ENCODE assay signal across 21 cellular contexts in genomic region chr10:5694573-5694972, GRCh38. TPM values are rescaled to one million over a fixed set of nuclear protein-coding genes. Genes with fewer than 3 reads are reported as not detected.
A peak's percentile ranks its signal among the peaks of the same experiment; 100 is the strongest.
DNase-seq lines count a peak whose midpoint lies in the region; ATAC-seq, FAIRE-seq and TF ChIP-seq lines count a peak whose summit lies in the region.
"Had no signal": no experiment of that assay in that cellular context is flagged by ENCODE, and none has a peak within 500 bp of the region (broad histone marks: within the 10 kb centered on the region; RNA-seq: fewer than 3 reads in every experiment).

No MANE protein-coding gene starts in this region.

- peaks cover 24% of the 10 kb centered on the region; the same call in 2 of the 3 replicates for H3K4me1 ChIP-seq in A549
- peaks cover 26% of the 10 kb centered on the region for H3K4me1 ChIP-seq in GM12878 (ENCODE audit: control insufficient read depth, insufficient read depth, low read length)
- H3K4me1 ChIP-seq in MM.1S (ENCODE audit: low read length), result no peaks in the 10 kb centered on the region

- DNase-seq in A549 (ENCODE audit: low read depth in 1 of 2, low spot score in 1 of 2), result no peak
- DNase-seq in GF-D8 (lab: John Stamatoyannopoulos, UW), result peak; percentile 19
- peak; percentile 43 for DNase-seq in NCI-H526 treated with DMSO at 0.1 percent for 48 hours (lab: John Stamatoyannopoulos, UW)
- no peak for DNase-seq in GM12878 (ENCODE audit: low read depth, low spot score)
- DNase-seq in stimulated activated naive CD8-positive, alpha-beta T cell treated with anti-CD3 and anti-CD28 coated beads, Interleukin-15, amount 100 ng/mL, for 72 hours, result no peak
- no peak for DNase-seq in MM.1S
- DNase-seq in activated effector memory CD4-positive, alpha-beta T cell treated with anti-CD3 and anti-CD28 coated beads, Interleukin-2, amount 50 U/mL, for 16 hours, result no peak
- DNase-seq: CD4-positive, CD25-positive, alpha-beta regulatory T cell; COR-L47; DMS 273 treated with DMSO at 0.1 percent for 48 hours; DMS79 treated with DMSO at 0.1 percent for 48 hours; NCI-H1105; NCI-H146; NCI-H2029; NCI-H2227 treated with DMSO at 0.1 percent for 48 hours; NCI-H510A; NCI-H774; PC-3; Right ventricle myocardium superior had no signal

- no peak overlapping the region for H3K4me3 Mint-ChIP-seq in stimulated activated naive CD8-positive, alpha-beta T cell treated with anti-CD3 and anti-CD28 coated beads, Interleukin-15, amount 100 ng/mL, for 72 hours
- H3K4me3 Mint-ChIP-seq: T-helper 2 cell treated with Interferon-gamma antibody and Interleukin-4, amounts not matched to agents 5 μg/mL and 100 μg/mL, for 36 hours had no signal

- H2AFZ ChIP-seq in GM12878 (ENCODE audit: control insufficient read depth, low read depth, low read length) (no peak overlapping the region), MM.1S (ENCODE audit: low read length) (no peak overlapping the region)

- no peaks in the 10 kb centered on the region for H3K9me3 Mint-ChIP-seq in stimulated activated naive CD8-positive, alpha-beta T cell treated with anti-CD3 and anti-CD28 coated beads, Interleukin-15, amount 100 ng/mL, for 72 hours
- H3K9me3 Mint-ChIP-seq: CD4-positive, CD25-positive, alpha-beta regulatory T cell; T-helper 2 cell treated with Interferon-gamma antibody and Interleukin-4, amounts not matched to agents 5 μg/mL and 100 μg/mL, for 36 hours had no signal

- no peaks in the 10 kb centered on the region for H4K20me1 ChIP-seq in GM12878 (ENCODE audit: control insufficient read depth, insufficient read depth)
- peaks cover 59% of the 10 kb centered on the region for H4K20me1 ChIP-seq in MM.1S (ENCODE audit: insufficient read depth, low read length)

- peaks cover 62% of the 10 kb centered on the region for H3K4me1 Mint-ChIP-seq in stimulated activated naive CD8-positive, alpha-beta T cell treated with anti-CD3 and anti-CD28 coated beads, Interleukin-15, amount 100 ng/mL, for 72 hours

- H3K9me2 ChIP-seq in MM.1S (replicated peaks; ENCODE audit: insufficient read depth, low read length), result no peaks in the 10 kb centered on the region

- TF ChIP-seq RAD21 in A549 (conservative IDR thresholded peaks at IDR 0.05 in 1 of 2, IDR thresholded peaks at IDR 0.05 in 1 of 2), result no peak
- no peak for TF ChIP-seq RAD21 in GM12878 (IDR thresholded peaks at IDR 0.05; ENCODE audit: insufficient read depth, low read depth, low read length)

- no peak overlapping the region for H3K4me3 ChIP-seq in A549
- no peak overlapping the region for H3K4me3 ChIP-seq in GM12878
- no peak overlapping the region for H3K4me3 ChIP-seq in MM.1S (ENCODE audit: low read length)
- H3K4me3 ChIP-seq: K562 had no signal

- no peak for TF ChIP-seq CTCF in A549 (IDR thresholded peaks at IDR 0.05)
- TF ChIP-seq CTCF in GM12878 (IDR thresholded peaks at IDR 0.05 in 2 of 3, conservative IDR thresholded peaks at IDR 0.05 in 1 of 3; ENCODE audit: control insufficient read depth in 2 of 3, extremely low read depth in 1 of 3, insufficient read depth in 1 of 3, low read depth in 3 of 3, low read length in 3 of 3), result no peak
- TF ChIP-seq CTCF in MM.1S (IDR thresholded peaks at IDR 0.05; ENCODE audit: low read length), result no peak

- RAD21 ChIA-PET in GM12878 (lab: Charles Lee; ENCODE audit: unreplicated experiment), result interaction anchor here (1.1 to 2.7 kb wide), 5 partner anchors 10 to 150 kb away, joined by 4 to 22 read pairs (median 11); partner anchors contain the start of gene TASOR2

- H3K9me3 ChIP-seq in A549 (no peaks in the 10 kb centered on the region), GM12878 (replicated peaks; ENCODE audit: control insufficient read depth, insufficient read depth, low read length) (peaks cover 1% of the 10 kb centered on the region; the same call in 2 of the 3 replicates), MM.1S (replicated peaks; ENCODE audit: insufficient read depth, low read length) (no peaks in the 10 kb centered on the region)

- H3K27me3 Mint-ChIP-seq in stimulated activated naive CD8-positive, alpha-beta T cell treated with anti-CD3 and anti-CD28 coated beads, Interleukin-15, amount 100 ng/mL, for 72 hours, result no peaks in the 10 kb centered on the region

- CTCF ChIA-PET in A549 (lab: Yijun Ruan, JAX), result no interaction called here
- CTCF ChIA-PET in GM12878 (lab: Yijun Ruan, JAX), result interaction anchor here (1.0 to 2.8 kb wide), 4 partner anchors 11 to 116 kb away, joined by 3 to 21 read pairs (median 10); no protein-coding TSS in a partner anchor

- H3K27ac Mint-ChIP-seq in stimulated activated naive CD8-positive, alpha-beta T cell treated with anti-CD3 and anti-CD28 coated beads, Interleukin-15, amount 100 ng/mL, for 72 hours, result no peak overlapping the region
- H3K27ac Mint-ChIP-seq: T-helper 2 cell treated with Interferon-gamma antibody and Interleukin-4, amounts not matched to agents 5 μg/mL and 100 μg/mL, for 36 hours had no signal

- no peak overlapping the region for H3K4me2 ChIP-seq in A549
- H3K4me2 ChIP-seq in GM12878 (ENCODE audit: control insufficient read depth, insufficient read depth), result no peak overlapping the region
- H3K4me2 ChIP-seq in MM.1S (ENCODE audit: low read depth, low read length), result no peak overlapping the region

- H3K36me3 ChIP-seq in GM12878 (ENCODE audit: control insufficient read depth in 2 of 2, insufficient read depth in 2 of 2, low read length in 1 of 2) (no peaks in the 10 kb centered on the region), MM.1S (replicated peaks; ENCODE audit: insufficient read depth, low read length) (no peaks in the 10 kb centered on the region)

- H3K9ac ChIP-seq in GM12878 (ENCODE audit: control insufficient read depth, insufficient read depth, low read length), result no peak overlapping the region
- no peak overlapping the region for H3K9ac ChIP-seq in MM.1S (ENCODE audit: low read length)

- TF ChIP-seq EP300 in A549 (IDR thresholded peaks at IDR 0.05) (no peak), GM12878 (IDR thresholded peaks at IDR 0.05; ENCODE audit: borderline replicate concordance in 1 of 2, control insufficient read depth in 1 of 2, low read depth in 2 of 2, low read length in 2 of 2) (no peak)

- WGBS in A549 (ENCODE audit: missing lambda C conversion rate), result 86% methylated on average over 1 of the region's 1 CpG
- 0% methylated on average over 1 of the region's 1 CpG for WGBS in GM12878 (ENCODE audit: insufficient coverage, insufficient replicate concordance, low lambda C conversion rate, missing lambda C conversion rate)

- H3K27me3 ChIP-seq in GM12878 (replicated peaks in 1 of 2; ENCODE audit: control insufficient read depth in 2 of 2, insufficient read depth in 2 of 2, low read length in 1 of 2) (no peaks in the 10 kb centered on the region), MM.1S (replicated peaks; ENCODE audit: insufficient read depth, low read length) (no peaks in the 10 kb centered on the region)

- no peak overlapping the region for H3K27ac ChIP-seq in A549
- H3K27ac ChIP-seq in GM12878 (ENCODE audit: control insufficient read depth, insufficient read depth), result no peak overlapping the region
- H3K27ac ChIP-seq in MM.1S (ENCODE audit: low read length), result no peak overlapping the region

- intact Hi-C loops in GM12878 (cut with micrococcal nuclease; ENCODE audit: unreplicated experiment), result no loop called here

- POLR2A ChIA-PET in A549 (lab: Yijun Ruan, JAX) (no interaction called here), GM12878 (lab: Charles Lee) (interaction anchor here (0.6 to 2.5 kb wide), 5 partner anchors 17 to 195 kb away, joined by 3 to 9 read pairs (median 7); partner anchors contain the start of genes ANKRD16 and FBH1)

- no TSS peak for BruUV-seq in GM12878 (replicated peaks; lab: Mats Ljungman, UMichigan)

- ATAC-seq in A549, result no peak
- no peak for ATAC-seq in GM12878
- no peak for ATAC-seq in stimulated activated naive CD8-positive, alpha-beta T cell treated with anti-CD3 and anti-CD28 coated beads, Interleukin-15, amount 100 ng/mL, for 72 hours
- ATAC-seq: K562, PC-3 had no signal

- H3K79me2 ChIP-seq in GM12878 (ENCODE audit: control insufficient read depth, insufficient read depth, low read length), result peaks cover 96% of the 10 kb centered on the region
- H3K79me2 ChIP-seq in MM.1S (ENCODE audit: low read length), result peaks cover 100% of the 10 kb centered on the region

- H3F3A ChIP-seq in MM.1S (ENCODE audit: insufficient read depth, low read length), result no peaks in the 10 kb centered on the region

- SMC1A ChIA-PET in GM12878 (lab: Charles Lee; ENCODE audit: uncharacterized antibody, unreplicated experiment), result interaction anchor here (15.6 kb wide), 1 partner anchor 12 kb away, joined by 191 read pairs; no protein-coding TSS in a partner anchor

- peak; percentile 32 for FAIRE-seq in A549 (lab: Jason Lieb, UNC)
- peak; percentile 41 for FAIRE-seq in GM12878 (lab: Jason Lieb, UNC)
- FAIRE-seq: K562 had no signal

- TF ChIP-seq POLR2A in A549 (IDR thresholded peaks at IDR 0.05; ENCODE audit: low read length) (no peak), GM12878 (IDR thresholded peaks at IDR 0.05; ENCODE audit: low read depth, low read length) (no peak)

- in situ Hi-C loops in GM12878 (cut with MboI), result no loop called here

RNA-seq across cellular contexts. Expression of gene TASOR2, which starts 9.9 kb away (rescaled TPM):
- polyA plus RNA-seq in A549 (2011; rRNA removed) (79.4 and 96.7 TPM in 2 replicates), A549 (2017; fragmentation: RNase III; extraction: RNeasy Plus Mini Kit Qiagen cat#74134 plus additional on column Dnase treatment) (26.7 to 32.7 TPM (median 27.0 TPM) in 3 replicates), GM12878 (2011; rRNA removed) (32.2 and 46.8 TPM in 2 replicates), GM12878 (2014; fragmentation: Illumina TruSeq; extraction: Trizol) (34.9 and 52.1 TPM in 2 replicates), GM12878 (2014; fragmentation: Nextera tagmentation; extraction: Ambion mirVana) (10 to 100 TPM in 1 of 2 experiments, 1 to 10 TPM in 1; 8.2 to 10.6 TPM), GM12878 (2014; rRNA removed) (23.3 and 29.8 TPM in 2 replicates), GM12878 (2016; fragmentation: Nextera tagmentation; extraction: Ambion mirVana) (10 to 100 TPM; 19.8 to 21.3 TPM)
- polyA plus RNA-seq in A549 (2012; cell fraction: cytosol; rRNA removed), result 15.3 and 17.8 TPM in 2 replicates
- polyA plus RNA-seq in A549 (2012; cell fraction: nucleus; rRNA removed), result 19.0 and 21.5 TPM in 2 replicates
- 68.7 TPM in 2 replicates for polyA minus RNA-seq in A549 (2011; rRNA and poly(A)+ RNA removed)
- total RNA-seq in GM12878 (2013; cell fraction: nucleolus; rRNA removed), result 176 and 191 TPM in 2 replicates
- total RNA-seq in GM12878 (2014; rRNA removed) (35.8 and 43.4 TPM in 2 replicates), GM12878 (2014; rRNA removed; fragmentation: Illumina TruSeq; extraction: Trizol) (52.0 and 54.7 TPM in 2 replicates), GM12878 (2021) (49.4 and 49.5 TPM in 2 replicates)
- 7.5 TPM for polyA plus RNA-seq in GM12878 (2011; ENCODE audit: low read depth)
- 12.0 and 14.8 TPM in 2 replicates for polyA plus RNA-seq in GM12878 (2011; cell fraction: cytosol; rRNA removed)
- 66.5 and 66.8 TPM in 2 replicates for polyA plus RNA-seq in GM12878 (2011; cell fraction: nucleus; rRNA removed)
- polyA plus RNA-seq in GM12878 (2012), result 14.0 and 16.2 TPM in 2 replicates
- 53.3 and 58.7 TPM in 2 replicates for polyA minus RNA-seq in GM12878 (2011; rRNA and poly(A)+ RNA removed)
- polyA minus RNA-seq in GM12878 (2011; cell fraction: cytosol; rRNA and poly(A)+ RNA removed), result 20.7 and 25.7 TPM in 2 replicates
- polyA minus RNA-seq in GM12878 (2011; cell fraction: nucleus; rRNA and poly(A)+ RNA removed), result 43.3 and 78.6 TPM in 2 replicates

RNA-seq across cellular contexts. Expression of gene ASB13, which starts 28.2 kb away (rescaled TPM):
- polyA plus RNA-seq in A549 (2011; rRNA removed), result 12.9 and 14.7 TPM in 2 replicates
- 9.1 and 11.6 TPM in 2 replicates for polyA plus RNA-seq in A549 (2012; cell fraction: cytosol; rRNA removed)
- 9.0 and 9.7 TPM in 2 replicates for polyA plus RNA-seq in A549 (2012; cell fraction: nucleus; rRNA removed)
- polyA plus RNA-seq in A549 (2017; fragmentation: RNase III; extraction: RNeasy Plus Mini Kit Qiagen cat#74134 plus additional on column Dnase treatment), result 9.0 to 10.9 TPM (median 10.5 TPM) in 3 replicates
- polyA minus RNA-seq in A549 (2011; rRNA and poly(A)+ RNA removed), result 21.5 and 22.5 TPM in 2 replicates
- not detected in 2 replicates for total RNA-seq in GM12878 (2013; cell fraction: nucleolus; rRNA removed)
- total RNA-seq in GM12878 (2014; rRNA removed), result 0.06 and 0.16 TPM in 2 replicates
- 0.23 and 0.36 TPM in 2 replicates for total RNA-seq in GM12878 (2014; rRNA removed; fragmentation: Illumina TruSeq; extraction: Trizol)
- 0.59 and 0.90 TPM in 2 replicates for total RNA-seq in GM12878 (2021)
- polyA plus RNA-seq in GM12878 (2011; ENCODE audit: low read depth), result 0.62 TPM
- polyA plus RNA-seq in GM12878 (2011; rRNA removed), result 0.03 TPM in 1 of 2 replicates, not detected in the other
- polyA plus RNA-seq in GM12878 (2011; cell fraction: cytosol; rRNA removed), result 0.04 TPM in 1 of 2 replicates, not detected in the other
- 0.04 TPM in 1 of 2 replicates, not detected in the other for polyA plus RNA-seq in GM12878 (2011; cell fraction: nucleus; rRNA removed)
- polyA plus RNA-seq in GM12878 (2012), result 0.76 and 0.88 TPM in 2 replicates
- 0.13 TPM in 1 of 2 replicates, not detected in the other for polyA plus RNA-seq in GM12878 (2014; fragmentation: Illumina TruSeq; extraction: Trizol)
- polyA plus RNA-seq in GM12878 (2014; fragmentation: Nextera tagmentation; extraction: Ambion mirVana), result under 1 TPM in 1 of 2 experiments, not detected in 1; 0.02 TPM
- 0.08 and 0.30 TPM in 2 replicates for polyA plus RNA-seq in GM12878 (2014; rRNA removed)
- polyA plus RNA-seq in GM12878 (2016; fragmentation: Nextera tagmentation; extraction: Ambion mirVana), result under 1 TPM; 0.05 to 0.19 TPM
- polyA minus RNA-seq in GM12878 (2011; rRNA and poly(A)+ RNA removed), result not detected in 2 replicates
- 0.53 and 4.1 TPM in 2 replicates for polyA minus RNA-seq in GM12878 (2011; cell fraction: cytosol; rRNA and poly(A)+ RNA removed)
- 0.19 TPM in 1 of 2 replicates, not detected in the other for polyA minus RNA-seq in GM12878 (2011; cell fraction: nucleus; rRNA and poly(A)+ RNA removed)

Comparison
In these comparisons a context has a peak if more than half of its experiments do, and no peak if none do; other contexts are left out.
1. DNase-seq: peak in GF-D8 (single experiment) and NCI-H526 treated with DMSO at 0.1 percent for 48 hours (single experiment); none in A549 (0 of 2), GM12878 (single experiment), stimulated activated naive CD8-positive, alpha-beta T cell treated with anti-CD3 and anti-CD28 coated beads, Interleukin-15, amount 100 ng/mL, for 72 hours (0 of 2), MM.1S (single experiment) and activated effector memory CD4-positive, alpha-beta T cell treated with anti-CD3 and anti-CD28 coated beads, Interleukin-2, amount 50 U/mL, for 16 hours (single experiment).
2. RNA of gene ASB13, which starts 28.2 kb away (polyA plus RNA-seq): 9.0 to 14.7 TPM in A549; 0.02 to 0.88 TPM in GM12878; every median in the first group is over 4 times any median in the second.